ENCODE assay signal across 22 cellular contexts in genomic region chr3:194384569-194385001, GRCh38. TPM values are rescaled to one million over a fixed set of nuclear protein-coding genes. Genes with fewer than 3 reads are reported as not detected.
"Had no signal": no experiment of that assay in that cellular context is flagged by ENCODE, and none has a peak within 500 bp of the region (broad histone marks: within the 10 kb centered on the region; RNA-seq: fewer than 3 reads in every experiment).

No MANE protein-coding gene starts in this region.

- ATAC-seq: activated CD4-positive, alpha-beta T cell treated with anti-CD3 and anti-CD28 coated beads for 36 hours; activated naive CD8-positive, alpha-beta T cell treated with anti-CD3 and anti-CD28 coated beads, Interleukin-2, amount 50 U/mL, for 24 hours; left lung had no signal

- H3K27me3 ChIP-seq: cardiac muscle cell had no signal

- H3K27ac ChIP-seq: cardiac muscle cell, left lung had no signal

- H3K36me3 ChIP-seq: cardiac muscle cell, left lung had no signal

- H3K4me1 ChIP-seq: left lung had no signal

- H3K9me3 ChIP-seq: left lung had no signal

- H3K4me3 ChIP-seq: cardiac muscle cell, left lung had no signal

- H3K27ac Mint-ChIP-seq: activated B cell treated with CpG ODN at 0.5 μM for 24 hours; activated CD4-positive, alpha-beta T cell treated with anti-CD3 and anti-CD28 coated beads for 36 hours; activated naive CD8-positive, alpha-beta T cell treated with anti-CD3 and anti-CD28 coated beads, Interleukin-2, amount 50 U/mL, for 24 hours; T-helper 1 cell treated with Interleukin-12 subunit alpha and Interleukin-12 subunit beta and Interleukin-4 antibody, amounts not matched to agents 30 μg/mL and 1 μg/mL, for 36 hours had no signal

- H3K4me3 Mint-ChIP-seq: activated B cell treated with CpG ODN at 0.5 μM for 24 hours; activated CD4-positive, alpha-beta T cell treated with anti-CD3 and anti-CD28 coated beads for 36 hours; activated naive CD8-positive, alpha-beta T cell treated with anti-CD3 and anti-CD28 coated beads, Interleukin-2, amount 50 U/mL, for 24 hours; nephron progenitor cell; T-helper 1 cell treated with Interleukin-12 subunit alpha and Interleukin-12 subunit beta and Interleukin-4 antibody, amounts not matched to agents 30 μg/mL and 1 μg/mL, for 36 hours had no signal

- H3K9me3 Mint-ChIP-seq: activated B cell treated with CpG ODN at 0.5 μM for 24 hours; activated naive CD8-positive, alpha-beta T cell treated with anti-CD3 and anti-CD28 coated beads, Interleukin-2, amount 50 U/mL, for 24 hours had no signal

- DNase-seq: activated B cell treated with CpG ODN at 0.5 μM for 24 hours; activated CD4-positive, alpha-beta T cell treated with anti-CD3 and anti-CD28 coated beads for 36 hours; activated CD4-positive, alpha-beta T cell treated with anti-CD3 and anti-CD28 coated beads, Interleukin-2, amount 50 U/mL, for 4 hours; activated gamma-delta T cell; activated naive CD4-positive, alpha-beta T cell treated with anti-CD3 and anti-CD28 coated beads, Interleukin-2, amount 50 U/mL, for 16 hours; activated naive CD8-positive, alpha-beta T cell treated with anti-CD3 and anti-CD28 coated beads, Interleukin-2, amount 50 U/mL, for 24 hours; dermis blood vessel endothelial cell; effector memory CD4-positive, alpha-beta T cell; foreskin melanocyte; nephron progenitor cell; nucleus accumbens; stimulated activated CD4-positive, alpha-beta T cell treated with anti-CD3 and anti-CD28 coated beads, Interleukin-4, amount 100 ng/mL, for 24 hours; stimulated activated naive CD4-positive, alpha-beta T cell treated with Interleukin-2 at 50 U/mL for 16 hours; T1000 had no signal

- H3K4me1 Mint-ChIP-seq: activated B cell treated with CpG ODN at 0.5 μM for 24 hours; activated CD4-positive, alpha-beta T cell treated with anti-CD3 and anti-CD28 coated beads for 36 hours; activated naive CD8-positive, alpha-beta T cell treated with anti-CD3 and anti-CD28 coated beads, Interleukin-2, amount 50 U/mL, for 24 hours had no signal

- H3K27me3 Mint-ChIP-seq: activated CD4-positive, alpha-beta T cell treated with anti-CD3 and anti-CD28 coated beads for 36 hours; activated naive CD8-positive, alpha-beta T cell treated with anti-CD3 and anti-CD28 coated beads, Interleukin-2, amount 50 U/mL, for 24 hours had no signal

RNA-seq across cellular contexts. Expression of gene GP5, which starts 14.5 kb away (rescaled TPM):
- total RNA-seq: myocyte had no signal

RNA-seq across cellular contexts. Expression of gene LRRC15, which starts 15.0 kb away (rescaled TPM):
- total RNA-seq: activated B cell treated with CpG ODN at 0.5 μM for 24 hours; activated CD8-positive, alpha-beta memory T cell treated with anti-CD3 and anti-CD28 coated beads for 36 hours; kidney epithelial cell; myocyte had no signal

RNA-seq across cellular contexts. Expression of gene CPN2, which starts 33.5 kb away (rescaled TPM):
- total RNA-seq: activated B cell treated with CpG ODN at 0.5 μM for 24 hours; activated CD4-positive, alpha-beta T cell treated with anti-CD3 and anti-CD28 coated beads for 36 hours; activated CD8-positive, alpha-beta memory T cell treated with anti-CD3 and anti-CD28 coated beads for 36 hours; dermis blood vessel endothelial cell; kidney epithelial cell; left lung; mononuclear cell; myocyte; urinary bladder had no signal
